ENCODE assay signal across 1 cellular context in genomic region chr1:151135433-151136385, GRCh38.
TF ChIP-seq lines count a peak whose summit lies in the region.

No MANE protein-coding gene starts in this region.

TF ChIP-seq in HCT116, 20 proteins besides CTCF, POLR2A, EP300 and RAD21 (continued from another document):
- TF ChIP-seq ATF3 (IDR thresholded peaks at IDR 0.05) (no peak), ZBTB33 (IDR thresholded peaks at IDR 0.05; ENCODE audit: extremely low read depth, insufficient replicate concordance, low read length) (no peak), CBX3 (IDR thresholded peaks at IDR 0.05; ENCODE audit: low read depth) (no peak)
